Comparison of ENCODE assay signal across 32 cellular contexts in the genomic region with DNA sequence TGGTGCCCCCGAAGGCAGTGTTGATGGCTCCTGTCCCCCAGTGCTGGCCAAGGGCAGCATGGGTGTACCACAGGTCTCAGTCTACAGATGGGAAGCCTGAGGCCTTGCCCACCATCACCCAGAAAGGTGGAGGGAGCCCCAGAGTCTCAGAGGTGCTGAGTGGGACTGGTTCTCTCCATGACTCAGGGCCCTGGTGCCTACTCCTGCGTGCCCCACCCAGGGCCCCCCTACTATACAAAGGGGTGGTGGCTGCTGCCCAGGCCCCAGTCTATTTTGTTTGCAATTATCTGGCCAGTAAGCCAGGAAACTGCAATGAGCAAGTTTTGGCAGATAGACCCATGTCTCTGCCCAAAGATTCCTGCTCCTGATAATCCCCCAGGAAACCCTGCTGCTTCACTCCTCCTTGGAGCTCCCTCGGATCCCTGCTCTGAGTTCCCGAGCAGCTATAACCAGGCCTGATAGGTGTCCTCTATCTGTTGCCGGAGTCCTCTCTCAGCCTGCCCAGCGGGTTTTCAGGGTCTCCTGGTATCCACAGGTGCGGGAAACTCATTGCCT. TPM values are rescaled to one million over a fixed set of nuclear protein-coding genes. Genes with fewer than 3 reads are reported as not detected.
DNase-seq lines count a peak whose midpoint lies in the region; ATAC-seq, FAIRE-seq and TF ChIP-seq lines count a peak whose summit lies in the region.
"Had no signal": no experiment of that assay in that cellular context is flagged by ENCODE, and none has a peak within 500 bp of the region (broad histone marks: within the 10 kb centered on the region; RNA-seq: fewer than 3 reads in every experiment).

No MANE protein-coding gene starts in this region.

- H3K4me1 ChIP-seq in SK-N-SH (ENCODE audit: control insufficient read depth in 1 of 2, insufficient read depth in 2 of 2, low read depth in 1 of 2, low read length in 1 of 2) = peaks cover 15 to 25% of the 10 kb centered on the region in 2 experiments
- H3K4me1 ChIP-seq in keratinocyte (ENCODE audit: control insufficient read depth, extremely low read depth, insufficient read depth, low read length) = peaks cover 8% of the 10 kb centered on the region
- H3K4me1 ChIP-seq in uterus = peaks cover 0 to 7% of the 10 kb centered on the region in 2 donors

- H4K20me1 ChIP-seq in SK-N-SH (ENCODE audit: insufficient read depth) (0 out of 2 replicates have a peak, but pooled peaks cover under 1% of the 10 kb centered on the region), keratinocyte (ENCODE audit: control insufficient read depth, extremely low read depth, insufficient read depth, low read length) (no peaks in the 10 kb centered on the region)

- TF ChIP-seq EP300 in SK-N-SH (IDR thresholded peaks at IDR 0.05; ENCODE audit: borderline replicate concordance in 1 of 2, low read depth in 1 of 2, low read length in 1 of 2) = peak; percentile 26 to 63; a peak in 1 of 4 replicates

- CTCF ChIA-PET in SK-N-SH (lab: Yijun Ruan, JAX) = interaction anchor here (0.8 to 5.1 kb wide), 4 partner anchors 8 to 50 kb away, joined by 3 to 53 read pairs (median 3); no protein-coding TSS in a partner anchor

- no peak overlapping the region for H3K4me3 ChIP-seq in SK-N-SH (ENCODE audit: low read depth in 2 of 2, low read length in 1 of 2)
- H3K4me3 ChIP-seq in keratinocyte (ENCODE audit: control insufficient read depth in 2 of 3, extremely low read depth in 1 of 3, insufficient read depth in 2 of 3, low read depth in 1 of 3, low read length in 3 of 3) = no peak overlapping the region
- H3K4me3 ChIP-seq in uterus = no peak overlapping the region
- H3K4me3 ChIP-seq: ovary, PC-9, thoracic aorta had no signal

- DNase-seq in NCI-H2196 (lab: John Stamatoyannopoulos, UW; ENCODE audit: unreplicated experiment) = peak; percentile 25
- DNase-seq in NCI-H2196 treated with DMSO at 0.1 percent for 48 hours (lab: John Stamatoyannopoulos, UW; ENCODE audit: unreplicated experiment) = no peak
- DNase-seq in SK-N-SH = peak; percentile 74
- no peak for DNase-seq in keratinocyte (ENCODE audit: low read depth, low spot score)
- DNase-seq in uterus = peak; percentile 31 to 62
- no peak for DNase-seq in activated T-cell treated with anti-CD3 and anti-CD28 coated beads, Interleukin-2, amount 50 U/mL, for 48 hours
- DNase-seq: 8988T; activated CD8-positive, alpha-beta T cell treated with anti-CD3 and anti-CD28 coated beads, Interleukin-2, amount 10 ng/mL, durations not matched to agents 7 days and 5 days; activated gamma-delta T cell; activated naive CD8-positive, alpha-beta T cell treated with anti-CD3 and anti-CD28 coated beads, Interleukin-2, amount 50 U/mL, for 24 hours; activated T-cell treated with anti-CD3 and anti-CD28 coated beads for 4 hours; AML-193; CD8-positive, alpha-beta memory T cell; effector memory CD4-positive, alpha-beta T cell; foreskin melanocyte; Karpas-422; natural killer cell; NCI-H1048; NCI-H187 treated with DMSO at 0.1 percent for 48 hours; ovary; PC-9; SIG-M5; stimulated activated CD4-positive, alpha-beta T cell treated with anti-CD3 and anti-CD28 coated beads, Interleukin-4, amount 100 ng/mL, for 4 hours; stimulated activated naive CD4-positive, alpha-beta T cell; T-cell had no signal

- H2AFZ ChIP-seq in SK-N-SH (ENCODE audit: low read depth) (no peak overlapping the region; the same call in 1 of the 2 replicates), keratinocyte (ENCODE audit: control insufficient read depth, low read length) (peak overlapping the region; percentile 18)
- H2AFZ ChIP-seq: PC-9 had no signal

- intact Hi-C loops in uterus (cut with DNase I; ENCODE audit: low total_unique reads) = no loop called here

- H3K4me2 ChIP-seq in SK-N-SH (peak overlapping the region; percentile 67), keratinocyte (ENCODE audit: control insufficient read depth, extremely low read depth, insufficient read depth, low read depth, low read length) (no peak overlapping the region)
- H3K4me2 ChIP-seq: PC-9 had no signal

- POLR2A ChIA-PET in SK-N-SH (lab: Yijun Ruan, JAX) = no interaction called here

- no peaks in the 10 kb centered on the region for H3K9me2 ChIP-seq in SK-N-SH

- no peaks in the 10 kb centered on the region for H3K27me3 ChIP-seq in SK-N-SH (ENCODE audit: insufficient read depth)
- H3K27me3 ChIP-seq in keratinocyte (ENCODE audit: control insufficient read depth, extremely low read depth, insufficient read depth, low read length) = no peaks in the 10 kb centered on the region
- no peaks in the 10 kb centered on the region for H3K27me3 ChIP-seq in uterus
- H3K27me3 ChIP-seq: ovary had no signal

- H3K79me2 ChIP-seq in SK-N-SH (ENCODE audit: insufficient read depth) (peaks cover 96% of the 10 kb centered on the region), keratinocyte (ENCODE audit: control insufficient read depth, insufficient read depth, low read length) (no peaks in the 10 kb centered on the region)

- dilution Hi-C loops in keratinocyte (cut with MboI; ENCODE audit: extremely low pct_ligation_motif_present, low sequenced_read_pairs) = no loop called here

- peaks cover 20% of the 10 kb centered on the region for H3F3A ChIP-seq in SK-N-SH (replicated peaks; ENCODE audit: insufficient read depth)

- H3K36me3 ChIP-seq in SK-N-SH (replicated peaks in 1 of 2; ENCODE audit: control insufficient read depth in 1 of 2, insufficient read depth in 2 of 2, low read length in 1 of 2) (peaks cover 0 to 17% of the 10 kb centered on the region in 2 experiments), keratinocyte (ENCODE audit: control insufficient read depth in 2 of 2, extremely low read depth in 1 of 2, insufficient read depth in 2 of 2, low read length in 2 of 2) (no peaks in the 10 kb centered on the region), uterus (no peaks in the 10 kb centered on the region)
- H3K36me3 ChIP-seq: ovary, thoracic aorta had no signal

- FAIRE-seq in keratinocyte (lab: Jason Lieb, UNC) = no peak
- FAIRE-seq: G401.6, GM18507, TTC549 had no signal

- 42% methylated on average over 6 of the region's 7 CpGs for WGBS in SK-N-SH (ENCODE audit: low lambda C conversion rate)

- no peaks in the 10 kb centered on the region for H3K9me1 ChIP-seq in keratinocyte (ENCODE audit: control insufficient read depth, extremely low read depth, insufficient read depth, low read length)

- no peak for TF ChIP-seq POLR2A in uterus (IDR thresholded peaks at IDR 0.05)

- no peak for ATAC-seq in HG03039 (IDR thresholded peaks at IDR 0.05; ENCODE audit: unreplicated experiment)
- ATAC-seq in HG03095 (IDR thresholded peaks at IDR 0.05; ENCODE audit: unreplicated experiment) = no peak
- ATAC-seq: activated CD8-positive, alpha-beta T cell treated with anti-CD3 and anti-CD28 coated beads, Interleukin-2, amount 10 ng/mL, durations not matched to agents 7 days and 5 days; activated naive CD8-positive, alpha-beta T cell treated with anti-CD3 and anti-CD28 coated beads, Interleukin-2, amount 50 U/mL, for 24 hours; natural killer cell; sciatic nerve; T-cell had no signal

- TF ChIP-seq CTCF in SK-N-SH (IDR thresholded peaks at IDR 0.05) (no peak), keratinocyte (optimal IDR thresholded peaks at IDR 0.05 in 1 of 3, IDR thresholded peaks at IDR 0.05 in 1 of 3, conservative IDR thresholded peaks at IDR 0.05 in 1 of 3; ENCODE audit: extremely low read depth in 1 of 3, insufficient read depth in 2 of 3, low read length in 3 of 3) (no peak), uterus (IDR thresholded peaks at IDR 0.05) (no peak)

- peak; percentile 9; the same call in 1 of the 2 replicates for TF ChIP-seq RAD21 in SK-N-SH (IDR thresholded peaks at IDR 0.05; ENCODE audit: low read length)

- H3K27ac ChIP-seq in SK-N-SH (ENCODE audit: low read depth in 2 of 2, low read length in 1 of 2) = peak overlapping the region; percentile 86 to 89
- H3K27ac ChIP-seq in keratinocyte (ENCODE audit: control insufficient read depth, insufficient read depth, low read length) = no peak overlapping the region
- H3K27ac ChIP-seq in uterus = no peak overlapping the region
- H3K27ac ChIP-seq: ovary, PC-9, thoracic aorta had no signal

- peak overlapping the region; percentile 45; the same call in 1 of the 2 replicates for H3K9ac ChIP-seq in SK-N-SH
- no peak overlapping the region for H3K9ac ChIP-seq in keratinocyte (ENCODE audit: control insufficient read depth, extremely low read depth, insufficient read depth, low read length)

- H3K9me3 ChIP-seq in SK-N-SH (no peaks in the 10 kb centered on the region), keratinocyte (ENCODE audit: control insufficient read depth, low read depth, low read length) (peaks cover 7% of the 10 kb centered on the region), uterus (no peaks in the 10 kb centered on the region)
- H3K9me3 ChIP-seq: ovary had no signal

TF ChIP-seq in SK-N-SH, 30 proteins besides CTCF, POLR2A, EP300 and RAD21 (continues in another document):
- TF ChIP-seq POLR2AphosphoS5 (IDR thresholded peaks at IDR 0.05; ENCODE audit: low read depth, low read length) (peak; percentile 30; the same call in 1 of the 2 replicates), GATA2 (CRISPR knock-in tag; IDR thresholded peaks at IDR 0.05) (peak; percentile 83), SIN3A (IDR thresholded peaks at IDR 0.05; ENCODE audit: borderline replicate concordance, low read depth, low read length) (no peak), JUND (IDR thresholded peaks at IDR 0.05) (peak; percentile 28), EZH2phosphoT487 (IDR thresholded peaks at IDR 0.05; ENCODE audit: borderline replicate concordance, low read depth) (no peak)

RNA-seq across cellular contexts. Expression of gene EDN2, which starts 41.7 kb away (rescaled TPM):
- 0.97 and 1.7 TPM in 2 replicates for polyA plus RNA-seq in SK-N-SH (2012; rRNA removed)
- polyA plus RNA-seq in SK-N-SH (2012; cell fraction: cytosol; rRNA removed) = 0.77 and 0.84 TPM in 2 replicates
- 0.75 and 1.2 TPM in 2 replicates for polyA plus RNA-seq in SK-N-SH (2012; cell fraction: nucleus; rRNA removed)
- 0.06 to 0.34 TPM (median 0.32 TPM) in 3 replicates for polyA plus RNA-seq in keratinocyte
- 0.42 TPM for polyA plus RNA-seq in keratinocyte (2011; ENCODE audit: low read depth)
- polyA plus RNA-seq in keratinocyte (2011; cell fraction: cytosol; rRNA removed) = 0.18 and 0.22 TPM in 2 replicates
- 0.38 and 0.60 TPM in 2 replicates for polyA plus RNA-seq in keratinocyte (2011; cell fraction: nucleus; rRNA removed)
- polyA plus RNA-seq in keratinocyte (2012; ENCODE audit: low replicate concordance) = 1.9 TPM in 1 of 2 replicates, not detected in the other
- 0.64 TPM in 1 of 3 replicates, not detected in the others for polyA minus RNA-seq in keratinocyte
- not detected for polyA minus RNA-seq in keratinocyte (2011; cell fraction: cytosol; rRNA and poly(A)+ RNA removed)
- polyA minus RNA-seq in keratinocyte (2011; cell fraction: nucleus; rRNA and poly(A)+ RNA removed) = 0.32 TPM in 1 of 2 replicates, not detected in the other
- 1 to 10 TPM in 2 of 4 donors, not detected in 2; 1.6 to 3.7 TPM for total RNA-seq in uterus
- total RNA-seq: activated CD8-positive, alpha-beta T cell treated with anti-CD3 and anti-CD28 coated beads, Interleukin-2, amount 10 ng/mL, durations not matched to agents 7 days and 5 days; CD8-positive, alpha-beta memory T cell; sciatic nerve; T-cell; thoracic aorta had no signal
- polyA plus RNA-seq: CD8-positive, alpha-beta memory T cell; ovary had no signal

Comparison
In these comparisons a context has a peak if more than half of its experiments do, and no peak if none do; other contexts are left out.
1. DNase-seq: peak in NCI-H2196 (single experiment), SK-N-SH (single experiment) and uterus (2 of 2); none in NCI-H2196 treated with DMSO at 0.1 percent for 48 hours (single experiment), keratinocyte (single experiment) and activated T-cell treated with anti-CD3 and anti-CD28 coated beads, Interleukin-2, amount 50 U/mL, for 48 hours (0 of 2).
2. H3K27ac ChIP-seq: peak in SK-N-SH (2 of 2); none in keratinocyte (single experiment) and uterus (0 of 2).